ENCODE assay signal across 8 cellular contexts in the genomic region with DNA sequence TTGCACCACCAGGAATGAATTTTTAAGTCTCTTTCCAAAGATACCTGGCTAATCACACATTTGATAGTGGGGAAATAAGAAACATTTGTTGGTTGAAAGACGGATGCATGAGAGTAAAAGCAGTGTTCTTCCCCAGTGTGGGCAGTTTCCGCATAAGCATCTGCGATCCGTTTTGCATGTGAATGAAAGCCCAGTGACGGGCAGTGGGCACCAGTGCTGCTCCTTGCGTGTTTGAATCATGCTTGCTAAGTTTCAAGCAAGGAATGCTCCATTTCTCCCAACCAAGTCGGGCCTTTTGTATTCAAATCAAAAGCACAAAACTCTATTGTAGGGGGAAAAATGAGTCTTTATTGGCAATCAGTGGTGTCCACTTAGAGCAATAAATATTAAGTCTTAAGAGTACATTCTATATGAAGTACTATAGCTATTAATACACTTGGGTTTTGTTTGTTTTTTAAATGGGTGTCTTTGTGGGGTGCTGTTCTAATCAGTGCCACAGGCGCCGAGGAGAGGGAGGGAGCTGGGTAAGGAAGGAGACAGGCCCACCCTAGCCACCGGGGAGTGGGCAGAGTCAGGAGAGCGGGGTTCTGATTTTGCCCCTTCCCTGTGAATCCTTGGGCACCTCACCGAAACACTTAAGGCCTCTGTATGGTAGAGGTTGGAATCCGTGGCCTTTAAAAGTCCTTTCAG. TPM values are rescaled to one million over a fixed set of nuclear protein-coding genes. Genes with fewer than 3 reads are reported as not detected.
DNase-seq lines count a peak whose midpoint lies in the region; ATAC-seq and TF ChIP-seq lines count a peak whose summit lies in the region.

No MANE protein-coding gene starts in this region.

- H3K36me3 ChIP-seq in iPS-15b (ENCODE audit: control insufficient read depth, insufficient read depth, low read length), result no peaks in the 10 kb centered on the region
- H3K36me3 ChIP-seq in smooth muscle cell (ENCODE audit: low read depth), result no peaks in the 10 kb centered on the region

- H3K9me3 ChIP-seq in iPS-15b (ENCODE audit: control insufficient read depth, insufficient read depth, low read length), result no peaks in the 10 kb centered on the region
- no peaks in the 10 kb centered on the region for H3K9me3 ChIP-seq in smooth muscle cell (replicated peaks; ENCODE audit: low read depth)

- POLR2A ChIA-PET in activated naive CD8-positive, alpha-beta T cell treated with anti-CD3 and anti-CD28 coated beads, Interleukin-2, amount 10 ng/mL, durations not matched to agents 7 days and 5 days (lab: Charles Lee), result no interaction called here

- TF ChIP-seq CTCF in smooth muscle cell (IDR thresholded peaks at IDR 0.05; ENCODE audit: borderline replicate concordance, insufficient read depth, poor library complexity, severe bottlenecking), result no peak

- DNase-seq in NCI-H526 (lab: John Stamatoyannopoulos, UW), result peak; percentile 9 to 50
- DNase-seq in NCI-H526 treated with DMSO at 0.1 percent for 48 hours (lab: John Stamatoyannopoulos, UW), result no peak
- DNase-seq in activated naive CD8-positive, alpha-beta T cell treated with anti-CD3 and anti-CD28 coated beads, Interleukin-2, amount 10 ng/mL, durations not matched to agents 7 days and 5 days, result no peak
- no peak for DNase-seq in smooth muscle cell (lab: John Stamatoyannopoulos, UW; ENCODE audit: unreplicated experiment)
- DNase-seq in KG1 (lab: John Stamatoyannopoulos, UW), result no peak

- H3K4me3 Mint-ChIP-seq in activated naive CD8-positive, alpha-beta T cell treated with anti-CD3 and anti-CD28 coated beads, Interleukin-2, amount 10 ng/mL, durations not matched to agents 7 days and 5 days, result peak overlapping the region; percentile 49

- H3K9me3 Mint-ChIP-seq in activated naive CD8-positive, alpha-beta T cell treated with anti-CD3 and anti-CD28 coated beads, Interleukin-2, amount 10 ng/mL, durations not matched to agents 7 days and 5 days, result no peaks in the 10 kb centered on the region

- H3K4me3 ChIP-seq in iPS-15b (ENCODE audit: low read depth, low read length) (peak overlapping the region; percentile 83), smooth muscle cell (peak overlapping the region; percentile 91)

- WGBS in smooth muscle cell (ENCODE audit: low lambda C conversion rate), result 56% methylated on average over 13 of the region's 13 CpGs

- H3K27ac Mint-ChIP-seq in activated naive CD8-positive, alpha-beta T cell treated with anti-CD3 and anti-CD28 coated beads, Interleukin-2, amount 10 ng/mL, durations not matched to agents 7 days and 5 days, result no peak overlapping the region

- H3F3A ChIP-seq in smooth muscle cell (ENCODE audit: low read depth), result peaks cover 6% of the 10 kb centered on the region

- peak overlapping the region; percentile 99 for H2AFZ ChIP-seq in smooth muscle cell (ENCODE audit: low read depth)

- peak overlapping the region; percentile 47 for H3K9ac ChIP-seq in iPS-15b (ENCODE audit: low read depth, low read length)
- H3K9ac ChIP-seq in smooth muscle cell (ENCODE audit: low read depth), result peak overlapping the region; percentile 86

- H3K79me2 ChIP-seq in smooth muscle cell (ENCODE audit: low read depth), result peaks cover 27% of the 10 kb centered on the region

- H4K20me1 ChIP-seq in smooth muscle cell (ENCODE audit: low read depth), result peaks cover 22% of the 10 kb centered on the region

- peak overlapping the region; percentile 99 for H3K4me2 ChIP-seq in smooth muscle cell

- ATAC-seq in activated naive CD8-positive, alpha-beta T cell treated with anti-CD3 and anti-CD28 coated beads, Interleukin-2, amount 10 ng/mL, durations not matched to agents 7 days and 5 days (ENCODE audit: low read depth), result no peak
- ATAC-seq in HG03354 (IDR thresholded peaks at IDR 0.05; ENCODE audit: poor library complexity, severe bottlenecking, unreplicated experiment) (no peak), HG02840 (IDR thresholded peaks at IDR 0.05; ENCODE audit: low FRiP score, unreplicated experiment) (no peak)

- H3K4me1 ChIP-seq in iPS-15b (ENCODE audit: control insufficient read depth, insufficient read depth, low read length) (peaks cover 21% of the 10 kb centered on the region), smooth muscle cell (ENCODE audit: low read depth) (peaks cover 19% of the 10 kb centered on the region)

- peaks cover 2% of the 10 kb centered on the region for H3K36me3 Mint-ChIP-seq in activated naive CD8-positive, alpha-beta T cell treated with anti-CD3 and anti-CD28 coated beads, Interleukin-2, amount 10 ng/mL, durations not matched to agents 7 days and 5 days

- H3K27me3 Mint-ChIP-seq in activated naive CD8-positive, alpha-beta T cell treated with anti-CD3 and anti-CD28 coated beads, Interleukin-2, amount 10 ng/mL, durations not matched to agents 7 days and 5 days, result peaks cover 13% of the 10 kb centered on the region

- peak overlapping the region; percentile 91 for H3K27ac ChIP-seq in smooth muscle cell (ENCODE audit: low read depth)

- peaks cover 2% of the 10 kb centered on the region for H3K4me1 Mint-ChIP-seq in activated naive CD8-positive, alpha-beta T cell treated with anti-CD3 and anti-CD28 coated beads, Interleukin-2, amount 10 ng/mL, durations not matched to agents 7 days and 5 days

- no peaks in the 10 kb centered on the region for H3K27me3 ChIP-seq in iPS-15b (ENCODE audit: control insufficient read depth, insufficient read depth, low read length)
- H3K27me3 ChIP-seq in smooth muscle cell (ENCODE audit: low read depth), result no peaks in the 10 kb centered on the region

RNA-seq across cellular contexts. Expression of gene PTGFRN, which starts 0.8 kb away (rescaled TPM):
- under 1 TPM; 0.19 to 0.28 TPM for total RNA-seq in activated naive CD8-positive, alpha-beta T cell treated with anti-CD3 and anti-CD28 coated beads, Interleukin-2, amount 10 ng/mL, durations not matched to agents 7 days and 5 days
- total RNA-seq in smooth muscle cell, result 97.9 and 152 TPM in 2 replicates
- 62.6 and 64.2 TPM in 2 replicates for polyA plus RNA-seq in smooth muscle cell

Comparison
In these comparisons a context has a peak if more than half of its experiments do, and no peak if none do; other contexts are left out.
1. DNase-seq: peak in NCI-H526 (2 of 2); none in NCI-H526 treated with DMSO at 0.1 percent for 48 hours (single experiment), activated naive CD8-positive, alpha-beta T cell treated with anti-CD3 and anti-CD28 coated beads, Interleukin-2, amount 10 ng/mL, durations not matched to agents 7 days and 5 days (single experiment), smooth muscle cell (single experiment) and KG1 (single experiment).
2. RNA of gene PTGFRN, which starts 0.8 kb away (total RNA-seq): 97.9 to 152 TPM in smooth muscle cell; 0.19 to 0.28 TPM in activated naive CD8-positive, alpha-beta T cell treated with anti-CD3 and anti-CD28 coated beads, Interleukin-2, amount 10 ng/mL, durations not matched to agents 7 days and 5 days; every median in the first group is over 10 times any median in the second.